23 cellular contexts compared by ENCODE assay signal in the genomic region with DNA sequence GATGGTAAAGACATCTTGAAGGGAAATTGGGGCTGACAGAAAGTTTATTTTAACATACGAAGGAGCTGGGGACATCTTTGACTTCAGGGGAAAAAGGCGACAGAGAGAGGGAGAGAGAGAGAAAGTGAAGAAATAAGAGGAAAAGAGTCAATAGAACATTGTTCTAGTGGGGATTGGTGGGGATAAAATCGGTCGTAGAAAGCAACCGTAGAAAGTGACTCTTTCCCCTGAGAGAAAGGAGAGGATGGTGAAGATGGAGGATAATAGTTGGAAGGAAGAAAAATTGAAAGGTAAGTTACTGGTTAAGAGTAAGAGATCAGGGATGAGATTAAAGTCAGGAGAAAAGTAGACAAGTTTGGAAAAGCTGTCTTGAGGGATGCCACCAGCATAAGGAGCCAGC.
"Had no signal": no experiment of that assay in that cellular context is flagged by ENCODE, and none has a peak within 500 bp of the region (broad histone marks: within the 10 kb centered on the region; RNA-seq: fewer than 3 reads in every experiment).

No MANE protein-coding gene starts in this region.

- H3K4me3 ChIP-seq: colonic mucosa, coronary artery, dorsolateral prefrontal cortex, esophagus muscularis mucosa, esophagus squamous epithelium, gastrocnemius medialis, gastroesophageal sphincter, heart left ventricle, heart right ventricle had no signal

- H3K27ac ChIP-seq: colonic mucosa, coronary artery, dorsolateral prefrontal cortex, epithelial cell of prostate, esophagus muscularis mucosa, esophagus squamous epithelium, foreskin keratinocyte, gastrocnemius medialis, gastroesophageal sphincter, heart left ventricle, heart right ventricle had no signal

- H3K9me3 ChIP-seq: colonic mucosa, esophagus muscularis mucosa, esophagus squamous epithelium, gastrocnemius medialis, gastroesophageal sphincter, heart left ventricle had no signal

- H3K36me3 ChIP-seq: colonic mucosa, esophagus muscularis mucosa, esophagus squamous epithelium, gastrocnemius medialis, gastroesophageal sphincter, heart left ventricle, heart right ventricle had no signal

- H3K4me1 ChIP-seq: colonic mucosa, esophagus muscularis mucosa, esophagus squamous epithelium, foreskin keratinocyte, gastrocnemius medialis, gastroesophageal sphincter, heart left ventricle, heart right ventricle had no signal

- DNase-seq: colonic mucosa; cortex of kidney; dermis blood vessel endothelial cell; dorsolateral prefrontal cortex; effector CD4-positive, alpha-beta T cell; effector CD8-positive, alpha-beta T cell; effector memory CD4-positive, alpha-beta T cell; effector memory CD8-positive, alpha-beta T cell; endodermal cell; erythroblast; esophagus squamous epithelium; foreskin fibroblast; foreskin keratinocyte; foreskin melanocyte; gastrocnemius medialis; glutamatergic neuron; head of caudate nucleus; heart left ventricle; heart right ventricle had no signal
